In the genomic region with DNA sequence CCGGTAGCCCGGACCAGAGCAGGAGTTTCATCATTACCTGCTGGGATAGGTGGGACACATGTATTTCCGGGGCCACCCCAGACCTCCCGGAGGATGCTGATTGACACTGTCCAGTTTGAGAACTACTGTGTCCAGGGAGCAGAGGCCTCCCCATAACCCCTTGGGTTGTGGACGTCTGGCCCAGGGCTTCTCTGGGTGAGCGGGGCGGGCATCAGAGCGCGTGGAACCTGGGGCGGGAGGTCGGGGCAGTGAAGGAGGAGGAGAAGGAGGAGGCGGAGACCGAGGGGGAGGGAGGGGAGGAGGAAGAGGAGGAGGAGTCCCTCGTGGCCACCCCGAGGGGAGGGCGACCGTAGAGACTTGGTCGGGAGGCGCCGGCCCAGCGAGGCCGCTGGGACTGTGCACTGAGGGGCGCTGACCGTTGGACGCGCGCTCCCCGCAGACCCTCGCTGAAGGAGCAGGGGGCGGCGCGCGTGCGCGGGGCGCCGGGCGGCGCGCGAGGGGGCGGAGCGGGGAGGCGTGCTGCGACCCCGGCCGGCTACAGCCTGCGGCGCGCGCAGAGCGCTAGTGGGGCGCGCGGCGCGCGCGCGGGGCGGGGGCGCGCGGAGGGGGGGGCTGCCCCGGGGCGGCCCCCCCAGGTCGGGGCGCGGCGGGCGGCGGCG, we compare ENCODE assay signal across 1 cellular context.
A peak's percentile ranks its signal among the peaks of the same experiment; 100 is the strongest.
TF ChIP-seq lines count a peak whose summit lies in the region.

Gene GRK3 (plus strand): TSS at position 356 of the 659 bp plus-strand sequence. CDS start 366 bp downstream, outside the sequence.

TF ChIP-seq in HEK293, 187 proteins besides CTCF, POLR2A, EP300 and RAD21 (continued from another document):
- TF ChIP-seq ZNF518A (tag by site-specific recombination; conservative IDR thresholded peaks at IDR 0.05; ENCODE audit: low read depth) (no peak), TRIM28 (IDR thresholded peaks at IDR 0.05; ENCODE audit: borderline replicate concordance, low read length) (no peak), ZBTB8A (tag by site-specific recombination; IDR thresholded peaks at IDR 0.05) (peak; percentile 42; the same call in 1 of the 2 replicates), ZNF747 (tag by site-specific recombination; IDR thresholded peaks at IDR 0.05) (no peak), ZNF768 (tag by site-specific recombination; IDR thresholded peaks at IDR 0.05) (no peak), ZNF530 (tag by site-specific recombination; IDR thresholded peaks at IDR 0.05; ENCODE audit: low read depth) (no peak), ZNF473 (tag by site-specific recombination; IDR thresholded peaks at IDR 0.05) (no peak), ZNF341 (tag by site-specific recombination; IDR thresholded peaks at IDR 0.05; ENCODE audit: low read depth) (no peak), KLF16 (tag by site-specific recombination; IDR thresholded peaks at IDR 0.05) (peak; percentile 83), ZNF791 (tag by site-specific recombination; IDR thresholded peaks at IDR 0.05) (no peak), YY1 (tag by site-specific recombination; IDR thresholded peaks at IDR 0.05) (no peak), ZNF132 (tag by site-specific recombination; IDR thresholded peaks at IDR 0.05; ENCODE audit: borderline replicate concordance) (no peak), PRDM2 (tag by site-specific recombination; IDR thresholded peaks at IDR 0.05; ENCODE audit: borderline replicate concordance) (no peak), ZNF555 (tag by site-specific recombination; conservative IDR thresholded peaks at IDR 0.05) (no peak), SCRT2 (tag by site-specific recombination; IDR thresholded peaks at IDR 0.05) (no peak), ZNF324 (tag by site-specific recombination; IDR thresholded peaks at IDR 0.05) (no peak), ZNF571 (tag by site-specific recombination; IDR thresholded peaks at IDR 0.05) (no peak), BCL6B (tag by site-specific recombination; IDR thresholded peaks at IDR 0.05) (no peak), ZNF248 (tag by site-specific recombination; IDR thresholded peaks at IDR 0.05) (no peak), ZNF692 (tag by site-specific recombination; IDR thresholded peaks at IDR 0.05) (peak; percentile 27; the same call in 1 of the 2 replicates), ZNF654 (tag by site-specific recombination; IDR thresholded peaks at IDR 0.05; ENCODE audit: low read depth) (no peak)
- TF ChIP-seq, protein P1, sequence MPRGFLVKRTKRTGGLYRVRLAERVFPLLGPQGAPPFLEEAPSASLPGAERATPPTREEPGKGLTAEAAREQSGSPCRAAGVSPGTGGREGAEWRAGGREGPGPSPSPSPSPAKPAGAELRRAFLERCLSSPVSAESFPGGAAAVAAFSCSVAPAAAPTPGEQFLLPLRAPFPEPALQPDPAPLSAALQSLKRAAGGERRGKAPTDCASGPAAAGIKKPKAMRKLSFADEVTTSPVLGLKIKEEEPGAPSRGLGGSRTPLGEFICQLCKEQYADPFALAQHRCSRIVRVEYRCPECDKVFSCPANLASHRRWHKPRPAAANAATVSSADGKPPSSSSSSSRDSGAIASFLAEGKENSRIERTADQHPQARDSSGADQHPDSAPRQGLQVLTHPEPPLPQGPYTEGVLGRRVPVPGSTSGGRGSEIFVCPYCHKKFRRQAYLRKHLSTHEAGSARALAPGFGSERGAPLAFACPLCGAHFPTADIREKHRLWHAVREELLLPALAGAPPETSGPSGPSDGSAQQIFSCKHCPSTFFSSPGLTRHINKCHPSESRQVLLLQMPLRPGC (tag by site-specific recombination; IDR thresholded peaks at IDR 0.05), result no peak
- TF ChIP-seq, protein P2, sequence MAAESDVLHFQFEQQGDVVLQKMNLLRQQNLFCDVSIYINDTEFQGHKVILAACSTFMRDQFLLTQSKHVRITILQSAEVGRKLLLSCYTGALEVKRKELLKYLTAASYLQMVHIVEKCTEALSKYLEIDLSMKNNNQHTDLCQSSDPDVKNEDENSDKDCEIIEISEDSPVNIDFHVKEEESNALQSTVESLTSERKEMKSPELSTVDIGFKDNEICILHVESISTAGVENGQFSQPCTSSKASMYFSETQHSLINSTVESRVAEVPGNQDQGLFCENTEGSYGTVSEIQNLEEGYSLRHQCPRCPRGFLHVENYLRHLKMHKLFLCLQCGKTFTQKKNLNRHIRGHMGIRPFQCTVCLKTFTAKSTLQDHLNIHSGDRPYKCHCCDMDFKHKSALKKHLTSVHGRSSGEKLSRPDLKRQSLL (tag by site-specific recombination; IDR thresholded peaks at IDR 0.05), result no peak
